ENCODE assay signal across 27 cellular contexts in the genomic region with DNA sequence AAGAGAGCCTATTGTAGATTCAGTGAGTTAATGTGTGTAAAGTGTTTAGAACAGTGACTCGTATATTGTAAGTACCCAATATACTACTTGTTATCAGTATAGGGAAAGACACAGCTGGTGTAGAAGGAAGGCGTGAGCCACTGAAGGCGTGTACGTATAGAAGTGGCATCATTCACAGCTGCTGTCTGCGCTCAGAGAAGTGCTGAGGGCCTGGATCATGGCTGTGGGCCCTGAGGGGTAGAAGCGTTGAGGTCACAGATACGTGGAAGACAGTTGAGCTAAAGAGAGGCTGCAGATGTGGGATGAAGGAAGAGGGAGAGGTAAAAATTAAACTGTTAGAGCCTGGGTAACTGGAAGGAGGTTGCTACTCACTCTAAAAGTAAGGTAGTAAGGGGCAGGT. TPM values are rescaled to one million over a fixed set of nuclear protein-coding genes. Genes with fewer than 3 reads are reported as not detected.
DNase-seq lines count a peak whose midpoint lies in the region; ATAC-seq and TF ChIP-seq lines count a peak whose summit lies in the region.
"Had no signal": no experiment of that assay in that cellular context is flagged by ENCODE, and none has a peak within 500 bp of the region (broad histone marks: within the 10 kb centered on the region; RNA-seq: fewer than 3 reads in every experiment).

No MANE protein-coding gene starts in this region.

- TF ChIP-seq POLR2A in IMR-90 (IDR thresholded peaks at IDR 0.05; ENCODE audit: low read depth, low read length) (no peak), esophagus squamous epithelium (IDR thresholded peaks at IDR 0.05) (no peak)

- peaks cover 16% of the 10 kb centered on the region for H3K9me1 ChIP-seq in IMR-90 (ENCODE audit: insufficient read depth, low read length)

- TF ChIP-seq CTCF in IMR-90 (conservative IDR thresholded peaks at IDR 0.05; ENCODE audit: low read depth, low read length): no peak
- no peak for TF ChIP-seq CTCF in ascending aorta (IDR thresholded peaks at IDR 0.05)
- TF ChIP-seq CTCF in esophagus squamous epithelium (IDR thresholded peaks at IDR 0.05): no peak

- H2BK120ac ChIP-seq in IMR-90 (ENCODE audit: low read depth, low read length): peak overlapping the region; percentile 56; the same call in 1 of the 2 replicates

- H3K56ac ChIP-seq in IMR-90 (ENCODE audit: extremely low read depth, insufficient read depth, low read length): no peak overlapping the region

- peak overlapping the region in 1 of 9 donors; percentile 70 for H3K27ac Mint-ChIP-seq in naive thymus-derived CD4-positive, alpha-beta T cell
- H3K27ac Mint-ChIP-seq: CD4-positive, alpha-beta T cell; mesothelial cell of epicardium had no signal

- peak overlapping the region; percentile 54; the same call in 1 of the 2 replicates for H3K18ac ChIP-seq in IMR-90 (ENCODE audit: low read depth, low read length)

- no peaks in the 10 kb centered on the region for H3K27me3 ChIP-seq in BLaER1 treated with 17β-estradiol and CSF1 and Interleukin-3, amounts not matched to agents 10 nM and 100 nM
- H3K27me3 ChIP-seq in IMR-90 (ENCODE audit: control insufficient read depth, insufficient read depth, low read length) (no peaks in the 10 kb centered on the region), ascending aorta (no peaks in the 10 kb centered on the region), esophagus squamous epithelium (no peaks in the 10 kb centered on the region)
- H3K27me3 ChIP-seq in naive thymus-derived CD4-positive, alpha-beta T cell (ENCODE audit: control insufficient read depth in 2 of 2, insufficient read depth in 2 of 2, low read length in 2 of 2): no peaks in the 10 kb centered on the region
- H3K27me3 ChIP-seq: cardiac muscle cell, SJSA1 had no signal

- no peak overlapping the region for H2AFZ ChIP-seq in IMR-90 (replicated peaks; ENCODE audit: low read length, poor library complexity)

- peak overlapping the region; percentile 85 for H2BK5ac ChIP-seq in IMR-90 (ENCODE audit: low read depth, low read length, poor library complexity, severe bottlenecking)

- no peak overlapping the region for H3K4me3 Mint-ChIP-seq in naive thymus-derived CD4-positive, alpha-beta T cell
- H3K4me3 Mint-ChIP-seq: CD4-positive, alpha-beta T cell; mesothelial cell of epicardium; nephron progenitor cell had no signal

- H3K9me3 Mint-ChIP-seq in naive thymus-derived CD4-positive, alpha-beta T cell: peaks cover 0 to 14% (median 6%) of the 10 kb centered on the region in 11 donors
- H3K9me3 Mint-ChIP-seq: CD4-positive, alpha-beta T cell had no signal

- no peaks in the 10 kb centered on the region for H4K20me1 ChIP-seq in BLaER1 treated with 17β-estradiol and CSF1 and Interleukin-3, amounts not matched to agents 10 nM and 100 nM
- peaks cover 44% of the 10 kb centered on the region for H4K20me1 ChIP-seq in IMR-90 (ENCODE audit: insufficient read depth, low read length)

- peak overlapping the region; percentile 53; the same call in 1 of the 2 replicates for H3K4ac ChIP-seq in IMR-90 (ENCODE audit: low read depth, low read length)

- peak overlapping the region in 1 of 10 experiments; percentile 21; a peak in 1 of 20 replicates for H3K4me3 ChIP-seq in BLaER1 treated with 17β-estradiol and CSF1 and Interleukin-3, amounts not matched to agents 10 nM and 100 nM
- H3K4me3 ChIP-seq in IMR-90 (ENCODE audit: insufficient read depth, low read depth, low read length): no peak overlapping the region
- H3K4me3 ChIP-seq in ascending aorta: no peak overlapping the region
- H3K4me3 ChIP-seq in naive thymus-derived CD4-positive, alpha-beta T cell (ENCODE audit: low read length): no peak overlapping the region
- no peak overlapping the region for H3K4me3 ChIP-seq in esophagus squamous epithelium
- H3K4me3 ChIP-seq: cardiac muscle cell, heart right ventricle, sigmoid colon, SJSA1 had no signal

- H3K36me3 Mint-ChIP-seq in naive thymus-derived CD4-positive, alpha-beta T cell: peaks cover 6 to 43% (median 11%) of the 10 kb centered on the region in 5 donors

- in situ Hi-C loops in IMR-90 (cut with MboI; ENCODE audit: low sequenced_read_pairs): no loop called here

- peak overlapping the region in 1 of 2 experiments; percentile 4; a peak in 2 of 4 replicates for H4K8ac ChIP-seq in IMR-90 (ENCODE audit: low read depth in 2 of 2, low read length in 2 of 2)

- H3K23ac ChIP-seq in IMR-90 (ENCODE audit: low read depth, low read length): no peak overlapping the region; the same call in none of the 2 replicates

- peaks cover 11 to 63% (median 43%) of the 10 kb centered on the region in 11 experiments; a peak in 21 of 22 replicates for H3K36me3 ChIP-seq in BLaER1 treated with 17β-estradiol and CSF1 and Interleukin-3, amounts not matched to agents 10 nM and 100 nM
- H3K36me3 ChIP-seq in IMR-90 (ENCODE audit: control insufficient read depth, insufficient read depth, low read length) (peaks cover 5% of the 10 kb centered on the region), ascending aorta (no peaks in the 10 kb centered on the region), esophagus squamous epithelium (no peaks in the 10 kb centered on the region)
- peaks cover 0 to 8% (median 0%) of the 10 kb centered on the region in 3 experiments for H3K36me3 ChIP-seq in naive thymus-derived CD4-positive, alpha-beta T cell (ENCODE audit: control insufficient read depth in 2 of 3, insufficient read depth in 3 of 3, low read length in 3 of 3)
- H3K36me3 ChIP-seq: cardiac muscle cell, heart right ventricle, sigmoid colon, WERI-Rb-1 had no signal

- TF ChIP-seq RAD21 in IMR-90 (IDR thresholded peaks at IDR 0.05; ENCODE audit: low read length): no peak

- peaks cover 7 to 69% (median 29%) of the 10 kb centered on the region in 7 donors for H3K4me1 Mint-ChIP-seq in naive thymus-derived CD4-positive, alpha-beta T cell

- no TSS peak for BruUV-seq in IMR-90 (replicated peaks; lab: Mats Ljungman, UMichigan)

- DNase-seq in IMR-90 (peak; percentile 26), ascending aorta (ENCODE audit: low spot score in 2 of 2) (no peak), esophagus squamous epithelium (lab: John Stamatoyannopoulos, UW) (no peak), activated T-cell treated with anti-CD3 and anti-CD28 coated beads for 4 hours (no peak)
- no peak for DNase-seq in naive thymus-derived CD4-positive, alpha-beta T cell
- DNase-seq: activated CD4-positive, alpha-beta T cell treated with anti-CD3 and anti-CD28 coated beads, Interleukin-2, amount 50 U/mL, for 4 hours; activated naive CD4-positive, alpha-beta T cell treated with Interleukin-2 at 50 U/mL for 16 hours; amygdala; CD4-positive, alpha-beta T cell; GDM1; HCEC 1CT; heart right ventricle; NCI-H1105; NCI-H2029; NCI-H446; nephron progenitor cell; posterior cingulate gyrus; sigmoid colon; stimulated activated CD4-positive, alpha-beta T cell treated with anti-CD3 and anti-CD28 coated beads, Interleukin-15, amount 100 ng/mL, for 24 hours; WERI-Rb-1 had no signal

- peak overlapping the region; percentile 53 to 95 (median 68); a peak in 19 of 22 replicates for H3K4me2 ChIP-seq in BLaER1 treated with 17β-estradiol and CSF1 and Interleukin-3, amounts not matched to agents 10 nM and 100 nM
- H3K4me2 ChIP-seq in IMR-90 (ENCODE audit: low read depth, low read length): no peak overlapping the region
- H3K4me2 ChIP-seq: KMS-11 had no signal

- peak overlapping the region in 8 of 11 experiments; percentile 2 to 78 (median 62); a peak in 15 of 22 replicates for H3K27ac ChIP-seq in BLaER1 treated with 17β-estradiol and CSF1 and Interleukin-3, amounts not matched to agents 10 nM and 100 nM
- H3K27ac ChIP-seq in IMR-90 (ENCODE audit: insufficient read depth, low read length) (peak overlapping the region; percentile 34; the same call in 1 of the 2 replicates), ascending aorta (peak overlapping the region; percentile 56 to 83), esophagus squamous epithelium (no peak overlapping the region)
- H3K27ac ChIP-seq in naive thymus-derived CD4-positive, alpha-beta T cell (ENCODE audit: low read depth, low read length): no peak overlapping the region
- H3K27ac ChIP-seq: cardiac muscle cell, heart right ventricle, KMS-11, sigmoid colon, SJSA1, WERI-Rb-1 had no signal

- H2BK20ac ChIP-seq in IMR-90 (ENCODE audit: low read depth, low read length): 0 out of 2 replicates have a peak overlapping the region, but pooled peaks have one; percentile 20

- peaks cover 48 to 71% (median 64%) of the 10 kb centered on the region in 10 experiments for H3K4me1 ChIP-seq in BLaER1 treated with 17β-estradiol and CSF1 and Interleukin-3, amounts not matched to agents 10 nM and 100 nM
- peaks cover 27% of the 10 kb centered on the region for H3K4me1 ChIP-seq in IMR-90 (ENCODE audit: control insufficient read depth, insufficient read depth, low read length)
- H3K4me1 ChIP-seq in ascending aorta: peaks cover 8 to 28% of the 10 kb centered on the region in 2 donors
- peaks cover 9 to 27% of the 10 kb centered on the region in 2 donors for H3K4me1 ChIP-seq in naive thymus-derived CD4-positive, alpha-beta T cell (ENCODE audit: control insufficient read depth in 2 of 2, insufficient read depth in 2 of 2, low read length in 2 of 2)
- peaks cover 7 to 18% (median 9%) of the 10 kb centered on the region in 3 donors for H3K4me1 ChIP-seq in esophagus squamous epithelium

- 90% methylated on average over 6 of the region's 7 CpGs; no CpG with 5 or more reads in 1 of the 2 experiments for WGBS in IMR-90 (ENCODE audit: extremely low coverage in 2 of 2, insufficient read length in 1 of 2), 2 experiments
- WGBS in esophagus squamous epithelium, 2 donors: 93 to 96% methylated on average over 7 of the region's 7 CpGs

- H4K5ac ChIP-seq in IMR-90 (ENCODE audit: low read depth, low read length): peak overlapping the region; percentile 33; the same call in 1 of the 2 replicates

- H2AK9ac ChIP-seq in IMR-90 (replicated peaks; ENCODE audit: low read depth, low read length, poor library complexity): no peak overlapping the region

- H2AK5ac ChIP-seq in IMR-90 (ENCODE audit: low read depth, low read length): peak overlapping the region; percentile 92

- POLR2A ChIA-PET in IMR-90 (lab: Charles Lee; ENCODE audit: unreplicated experiment): no interaction called here
- POLR2A ChIA-PET in naive thymus-derived CD4-positive, alpha-beta T cell (lab: Charles Lee): no interaction called here

- peak overlapping the region; percentile 71 for H3K14ac ChIP-seq in IMR-90 (replicated peaks; ENCODE audit: low read depth, low read length)

- H3K9me3 ChIP-seq in BLaER1 treated with 17β-estradiol and CSF1 and Interleukin-3, amounts not matched to agents 10 nM and 100 nM (replicated peaks in 1 of 11): peaks cover 19 to 49% (median 41%) of the 10 kb centered on the region in 11 experiments
- peaks cover 5% of the 10 kb centered on the region for H3K9me3 ChIP-seq in IMR-90 (ENCODE audit: control insufficient read depth, insufficient read depth, low read length)
- peaks cover 0 to 8% of the 10 kb centered on the region in 2 donors for H3K9me3 ChIP-seq in ascending aorta
- peaks cover 0 to 5% (median 0%) of the 10 kb centered on the region in 3 experiments for H3K9me3 ChIP-seq in naive thymus-derived CD4-positive, alpha-beta T cell (ENCODE audit: control insufficient read depth in 2 of 3, low read length in 3 of 3)
- peaks cover 0 to 9% (median 0%) of the 10 kb centered on the region in 3 donors for H3K9me3 ChIP-seq in esophagus squamous epithelium

- CTCF ChIA-PET in IMR-90 (lab: Yijun Ruan, JAX): no interaction called here
- CTCF ChIA-PET in naive thymus-derived CD4-positive, alpha-beta T cell (lab: Charles Lee): no interaction called here

- H3K27me3 Mint-ChIP-seq in naive thymus-derived CD4-positive, alpha-beta T cell: no peaks in the 10 kb centered on the region
- H3K27me3 Mint-ChIP-seq: CD4-positive, alpha-beta T cell had no signal

- ATAC-seq in IMR-90 (ENCODE audit: low read depth) (no peak), HG03354 (IDR thresholded peaks at IDR 0.05; ENCODE audit: poor library complexity, severe bottlenecking, unreplicated experiment) (no peak), HG02981 (IDR thresholded peaks at IDR 0.05; ENCODE audit: unreplicated experiment) (no peak)
- ATAC-seq in naive thymus-derived CD4-positive, alpha-beta T cell: peak; percentile 15
- ATAC-seq: heart right ventricle had no signal

- intact Hi-C loops in IMR-90 (cut with micrococcal nuclease): no loop called here
- intact Hi-C loops in ascending aorta (cut with DNase I): no loop called here
- intact Hi-C loops in naive thymus-derived CD4-positive, alpha-beta T cell (cut with micrococcal nuclease): loop anchor here in 1 of 2 donors (10.0 kb wide), 1 partner anchor 1372 kb away; the partner anchor contains the start of gene TDG
- intact Hi-C loops in esophagus squamous epithelium (cut with DNase I): no loop called here

- peak overlapping the region; percentile 6 for H4K91ac ChIP-seq in IMR-90 (ENCODE audit: insufficient read depth, low read depth, low read length)

- peak overlapping the region in 2 of 11 experiments; percentile 23 to 40; a peak in 2 of 22 replicates for H3K9ac ChIP-seq in BLaER1 treated with 17β-estradiol and CSF1 and Interleukin-3, amounts not matched to agents 10 nM and 100 nM
- H3K9ac ChIP-seq in IMR-90 (ENCODE audit: low read depth, low read length): no peak overlapping the region
- H3K9ac ChIP-seq: KMS-11 had no signal

- dilution Hi-C loops in IMR-90 (cut with HindIII; ENCODE audit: low sequenced_read_pairs, unreplicated experiment): no loop called here

- peak overlapping the region; percentile 79; the same call in 2 of the 3 replicates for H2BK15ac ChIP-seq in IMR-90 (ENCODE audit: low read depth, low read length)

- peaks cover 11 to 30% of the 10 kb centered on the region in 2 experiments; a peak in 3 of 4 replicates for H3K79me1 ChIP-seq in IMR-90 (ENCODE audit: low read depth in 1 of 2, low read length in 2 of 2)

RNA-seq across cellular contexts. Expression of gene C12orf75, which starts 5.9 kb away (rescaled TPM):
- total RNA-seq in IMR-90 (2012; rRNA removed): 145 and 216 TPM in 2 replicates
- polyA plus RNA-seq in IMR-90 (2012; rRNA removed): 264 and 278 TPM in 2 replicates
- 100 and 104 TPM in 2 replicates for polyA plus RNA-seq in IMR-90 (2012; cell fraction: cytosol; rRNA removed)
- polyA plus RNA-seq in IMR-90 (2012; cell fraction: nucleus; rRNA removed; ENCODE audit: low replicate concordance): 23.5 and 101 TPM in 2 replicates
- total RNA-seq in ascending aorta: 56.5 TPM
- total RNA-seq in naive thymus-derived CD4-positive, alpha-beta T cell: 100 to 1,000 TPM in 1 of 5 experiments, 10 to 100 TPM in 2, 1 to 10 TPM in 2; 5.5 to 146 (median 13.0) TPM
- 10 to 100 TPM; 23.3 to 29.1 TPM for polyA plus RNA-seq in naive thymus-derived CD4-positive, alpha-beta T cell
- 10 to 100 TPM in 3 of 4 donors, 1 to 10 TPM in 1; 8.5 to 56.3 (median 13.7) TPM for total RNA-seq in esophagus squamous epithelium

Comparison
In these comparisons a context has a peak if more than half of its experiments do, and no peak if none do; other contexts are left out.
1. H3K27ac ChIP-seq: peak in BLaER1 treated with 17β-estradiol and CSF1 and Interleukin-3, amounts not matched to agents 10 nM and 100 nM (8 of 11), IMR-90 (single experiment) and ascending aorta (2 of 2); none in naive thymus-derived CD4-positive, alpha-beta T cell (single experiment) and esophagus squamous epithelium (0 of 4).